In the genomic region with DNA sequence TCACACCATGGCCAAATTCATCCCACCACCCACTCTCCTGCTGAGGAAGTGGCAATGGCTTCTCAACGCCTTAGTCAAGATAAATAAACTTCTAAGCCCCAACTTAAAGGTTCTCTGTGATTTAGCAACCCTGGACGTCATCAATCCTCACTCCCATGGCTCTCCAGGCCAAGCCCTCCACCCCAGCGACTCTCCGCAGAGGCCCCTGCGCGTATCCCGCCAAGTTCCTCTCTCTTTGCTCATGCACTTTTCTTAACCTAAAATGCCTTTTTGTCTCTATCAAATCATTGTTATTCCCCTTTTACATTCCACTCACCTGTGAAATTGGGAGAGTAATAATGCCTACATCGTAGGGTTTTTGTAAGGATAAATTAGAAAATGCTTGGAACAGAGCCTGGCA, we compare ENCODE assay signal across 1 cellular context.
TF ChIP-seq lines count a peak whose summit lies in the region.

No MANE protein-coding gene starts in this region.

TF ChIP-seq in GM23338, 12 proteins besides CTCF, POLR2A, EP300 and RAD21 (continued from another document):
- TF ChIP-seq, protein P1, sequence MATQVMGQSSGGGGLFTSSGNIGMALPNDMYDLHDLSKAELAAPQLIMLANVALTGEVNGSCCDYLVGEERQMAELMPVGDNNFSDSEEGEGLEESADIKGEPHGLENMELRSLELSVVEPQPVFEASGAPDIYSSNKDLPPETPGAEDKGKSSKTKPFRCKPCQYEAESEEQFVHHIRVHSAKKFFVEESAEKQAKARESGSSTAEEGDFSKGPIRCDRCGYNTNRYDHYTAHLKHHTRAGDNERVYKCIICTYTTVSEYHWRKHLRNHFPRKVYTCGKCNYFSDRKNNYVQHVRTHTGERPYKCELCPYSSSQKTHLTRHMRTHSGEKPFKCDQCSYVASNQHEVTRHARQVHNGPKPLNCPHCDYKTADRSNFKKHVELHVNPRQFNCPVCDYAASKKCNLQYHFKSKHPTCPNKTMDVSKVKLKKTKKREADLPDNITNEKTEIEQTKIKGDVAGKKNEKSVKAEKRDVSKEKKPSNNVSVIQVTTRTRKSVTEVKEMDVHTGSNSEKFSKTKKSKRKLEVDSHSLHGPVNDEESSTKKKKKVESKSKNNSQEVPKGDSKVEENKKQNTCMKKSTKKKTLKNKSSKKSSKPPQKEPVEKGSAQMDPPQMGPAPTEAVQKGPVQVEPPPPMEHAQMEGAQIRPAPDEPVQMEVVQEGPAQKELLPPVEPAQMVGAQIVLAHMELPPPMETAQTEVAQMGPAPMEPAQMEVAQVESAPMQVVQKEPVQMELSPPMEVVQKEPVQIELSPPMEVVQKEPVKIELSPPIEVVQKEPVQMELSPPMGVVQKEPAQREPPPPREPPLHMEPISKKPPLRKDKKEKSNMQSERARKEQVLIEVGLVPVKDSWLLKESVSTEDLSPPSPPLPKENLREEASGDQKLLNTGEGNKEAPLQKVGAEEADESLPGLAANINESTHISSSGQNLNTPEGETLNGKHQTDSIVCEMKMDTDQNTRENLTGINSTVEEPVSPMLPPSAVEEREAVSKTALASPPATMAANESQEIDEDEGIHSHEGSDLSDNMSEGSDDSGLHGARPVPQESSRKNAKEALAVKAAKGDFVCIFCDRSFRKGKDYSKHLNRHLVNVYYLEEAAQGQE (IDR thresholded peaks at IDR 0.05; ENCODE audit: unreplicated experiment) = no peak
- TF ChIP-seq POLR2AphosphoS5 (IDR thresholded peaks at IDR 0.05; ENCODE audit: low read depth) (no peak), STAT1 (IDR thresholded peaks at IDR 0.05; ENCODE audit: unreplicated experiment) (no peak), ZNF331 (CRISPR knock-in tag; IDR thresholded peaks at IDR 0.05; ENCODE audit: low read depth) (no peak), EZH2 (IDR thresholded peaks at IDR 0.05; ENCODE audit: low read depth, unreplicated experiment) (no peak), NANOG (IDR thresholded peaks at IDR 0.05; ENCODE audit: borderline replicate concordance) (no peak)
- TF ChIP-seq, protein P2, sequence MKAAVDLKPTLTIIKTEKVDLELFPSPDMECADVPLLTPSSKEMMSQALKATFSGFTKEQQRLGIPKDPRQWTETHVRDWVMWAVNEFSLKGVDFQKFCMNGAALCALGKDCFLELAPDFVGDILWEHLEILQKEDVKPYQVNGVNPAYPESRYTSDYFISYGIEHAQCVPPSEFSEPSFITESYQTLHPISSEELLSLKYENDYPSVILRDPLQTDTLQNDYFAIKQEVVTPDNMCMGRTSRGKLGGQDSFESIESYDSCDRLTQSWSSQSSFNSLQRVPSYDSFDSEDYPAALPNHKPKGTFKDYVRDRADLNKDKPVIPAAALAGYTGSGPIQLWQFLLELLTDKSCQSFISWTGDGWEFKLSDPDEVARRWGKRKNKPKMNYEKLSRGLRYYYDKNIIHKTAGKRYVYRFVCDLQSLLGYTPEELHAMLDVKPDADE (IDR thresholded peaks at IDR 0.05) = no peak
